In the genomic region with DNA sequence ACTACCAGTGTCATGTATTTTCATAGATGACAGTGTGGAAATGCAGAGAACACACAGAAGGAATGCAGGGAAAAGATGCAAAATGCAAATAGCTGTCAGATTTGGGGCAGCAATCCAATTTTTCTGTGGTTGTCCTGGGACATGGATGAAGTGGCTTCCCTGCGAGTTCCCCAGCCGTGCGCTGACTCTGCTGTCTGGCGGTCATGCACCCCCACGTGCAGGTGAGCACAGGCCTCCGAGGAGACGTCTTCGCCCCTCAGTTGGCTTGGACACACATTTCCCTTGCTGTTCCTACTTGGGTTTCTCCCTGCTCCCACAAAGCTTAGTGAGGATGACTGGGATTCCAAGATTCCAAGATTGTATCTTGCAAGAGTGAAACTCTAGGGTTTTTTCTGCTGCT, we compare ENCODE assay signal across 31 cellular contexts. TPM values are rescaled to one million over a fixed set of nuclear protein-coding genes. Genes with fewer than 3 reads are reported as not detected.
"Had no signal": no experiment of that assay in that cellular context is flagged by ENCODE, and none has a peak within 500 bp of the region (broad histone marks: within the 10 kb centered on the region; RNA-seq: fewer than 3 reads in every experiment).

No MANE protein-coding gene starts in this region.

- H3K4me1 ChIP-seq: esophagus muscularis mucosa, foreskin keratinocyte, gastrocnemius medialis had no signal

- H3K9me3 ChIP-seq: esophagus muscularis mucosa, gastrocnemius medialis had no signal

- H3K27ac ChIP-seq: brain microvascular endothelial cell, esophagus muscularis mucosa, foreskin keratinocyte, gastrocnemius medialis, WERI-Rb-1 had no signal

- DNase-seq: activated B cell treated with CpG ODN at 0.5 μM for 24 hours; activated CD4-positive, alpha-beta memory T cell treated with anti-CD3 and anti-CD28 coated beads for 36 hours; activated CD4-positive, alpha-beta T cell treated with anti-CD3 and anti-CD28 coated beads for 48 hours; activated CD8-positive, alpha-beta memory T cell treated with anti-CD3 and anti-CD28 coated beads, Interleukin-2, amount 10 ng/mL, durations not matched to agents 7 days and 5 days; activated CD8-positive, alpha-beta memory T cell treated with anti-CD3 and anti-CD28 coated beads, Interleukin-2, amount 50 U/mL, for 4 hours; activated CD8-positive, alpha-beta T cell treated with anti-CD3 and anti-CD28 coated beads, Interleukin-2, amount 10 ng/mL, durations not matched to agents 7 days and 5 days; activated gamma-delta T cell treated with Interleukin-2 at 50 U/mL for 16 hours; activated naive CD4-positive, alpha-beta T cell treated with anti-CD3 and anti-CD28 coated beads, Interleukin-2, amount 50 U/mL, for 16 hours; activated naive CD4-positive, alpha-beta T cell treated with Interleukin-2 at 50 U/mL for 16 hours; activated T-cell treated with anti-CD3 and anti-CD28 coated beads, Interleukin-2, amount 50 U/mL, for 1 hour; activated T-cell treated with anti-CD3 and anti-CD28 coated beads, Interleukin-2, amount 50 U/mL, for 48 hours; amniotic stem cell; anterior cingulate cortex; brain microvascular endothelial cell; cortex of kidney; dermis blood vessel endothelial cell; effector CD4-positive, alpha-beta T cell; effector memory CD8-positive, alpha-beta T cell; erythroblast; foreskin keratinocyte; gastrocnemius medialis; glutamatergic neuron; T-helper 1 cell; T-helper 17 cell; T1000; WERI-Rb-1 had no signal

- H3K4me3 ChIP-seq: esophagus muscularis mucosa, gastrocnemius medialis had no signal

- ATAC-seq: activated CD4-positive, CD25-positive, alpha-beta regulatory T cell treated with anti-CD3 and anti-CD28 coated beads, Interleukin-2, amount 50 U/mL, for 24 hours; activated CD8-positive, alpha-beta memory T cell treated with anti-CD3 and anti-CD28 coated beads, Interleukin-2, amount 10 ng/mL, durations not matched to agents 7 days and 5 days; activated CD8-positive, alpha-beta T cell treated with anti-CD3 and anti-CD28 coated beads, Interleukin-2, amount 10 ng/mL, durations not matched to agents 7 days and 5 days; effector memory CD8-positive, alpha-beta T cell; foreskin keratinocyte; gastrocnemius medialis; T-helper 17 cell had no signal

- FAIRE-seq: astrocyte, bronchial epithelial cell, colon had no signal

- H3K36me3 ChIP-seq: brain microvascular endothelial cell, esophagus muscularis mucosa, gastrocnemius medialis, WERI-Rb-1 had no signal

- H3K27me3 ChIP-seq: brain microvascular endothelial cell, esophagus muscularis mucosa, gastrocnemius medialis had no signal

RNA-seq across cellular contexts. Expression of a gene that starts 46.7 kb away (rescaled TPM):
- total RNA-seq: activated B cell treated with CpG ODN at 0.5 μM for 24 hours, astrocyte, dermis blood vessel endothelial cell, foreskin keratinocyte had no signal
